Comparison of ENCODE assay signal across 9 cellular contexts in the genomic region with DNA sequence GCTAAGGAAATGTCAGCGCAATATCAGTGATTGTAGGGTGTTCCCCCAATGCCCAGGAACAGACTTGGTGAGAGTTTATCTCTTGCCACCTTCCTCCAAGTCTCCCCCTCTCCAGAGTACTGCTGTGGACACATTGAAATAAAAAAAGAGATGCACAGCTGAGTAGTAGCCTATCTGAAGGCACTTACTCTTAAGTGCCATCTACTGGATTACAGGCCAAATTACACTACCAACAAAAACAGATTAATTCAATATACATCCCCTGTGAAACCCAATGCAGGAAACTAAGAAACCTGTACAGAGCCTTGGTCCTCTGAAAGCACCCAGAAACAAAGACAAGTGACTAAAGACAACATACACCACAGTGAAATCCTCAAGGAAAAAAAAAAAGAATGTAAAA.
DNase-seq lines count a peak whose midpoint lies in the region; ATAC-seq and TF ChIP-seq lines count a peak whose summit lies in the region.
"Had no signal": no experiment of that assay in that cellular context is flagged by ENCODE, and none has a peak within 500 bp of the region (broad histone marks: within the 10 kb centered on the region; RNA-seq: fewer than 3 reads in every experiment).

No MANE protein-coding gene starts in this region.

- H3K4me1 ChIP-seq in BE2C = no peaks in the 10 kb centered on the region

- no peaks in the 10 kb centered on the region for H3K27me3 ChIP-seq in BE2C

- TF ChIP-seq CTCF in BE2C (IDR thresholded peaks at IDR 0.05; ENCODE audit: low read depth, low read length) = peak; percentile 47

- H3K4me3 ChIP-seq in BE2C (ENCODE audit: low read depth, low read length) = no peak overlapping the region

- ATAC-seq in GM19395 (IDR thresholded peaks at IDR 0.05; ENCODE audit: unreplicated experiment) (peak; percentile 92), esophagus mucosa (peak; percentile 44), GM19324 (IDR thresholded peaks at IDR 0.05; ENCODE audit: low FRiP score, unreplicated experiment) (no peak)

- H3K9me3 ChIP-seq in BE2C = no peaks in the 10 kb centered on the region

- no peak for DNase-seq in BE2C
- peak; percentile 6 for DNase-seq in NCI-H1092 (lab: John Stamatoyannopoulos, UW)
- no peak for DNase-seq in NCI-H446 treated with DMSO at 0.1 percent for 48 hours (lab: John Stamatoyannopoulos, UW)
- no peak for DNase-seq in activated CD4-positive, alpha-beta T cell treated with anti-CD3 and anti-CD28 coated beads, Interleukin-2, amount 50 U/mL, for 48 hours
- DNase-seq in activated CD4-positive, alpha-beta T cell treated with anti-CD3 and anti-CD28 coated beads, Interleukin-2, amount 50 U/mL, for 4 hours = no peak
- DNase-seq: naive B cell had no signal

- H3K36me3 ChIP-seq in BE2C = no peaks in the 10 kb centered on the region
